ENCODE assay signal across 26 cellular contexts in genomic region chr10:88253120-88253519, GRCh38.
"Had no signal": no experiment of that assay in that cellular context is flagged by ENCODE, and none has a peak within 500 bp of the region (broad histone marks: within the 10 kb centered on the region; RNA-seq: fewer than 3 reads in every experiment).

No MANE protein-coding gene starts in this region.

- H3K36me3 ChIP-seq: breast epithelium, esophagus muscularis mucosa, left lung, right lobe of liver, upper lobe of left lung had no signal

- H3K27me3 ChIP-seq: breast epithelium, esophagus muscularis mucosa, foreskin keratinocyte, left lung, right lobe of liver, upper lobe of left lung had no signal

- DNase-seq: activated B cell treated with CpG ODN at 0.5 μM for 24 hours; activated CD4-positive, alpha-beta T cell treated with anti-CD3 and anti-CD28 coated beads, Interleukin-2, amount 50 U/mL, for 1 hour; activated CD8-positive, alpha-beta T cell treated with anti-CD3 and anti-CD28 coated beads for 36 hours; activated naive CD8-positive, alpha-beta T cell treated with anti-CD3 and anti-CD28 coated beads, Interleukin-2, amount 50 U/mL, for 24 hours; activated T-cell treated with anti-CD3 and anti-CD28 coated beads, Interleukin-2, amount 50 U/mL, for 4 hours; amygdala; dermis blood vessel endothelial cell; effector CD4-positive, alpha-beta T cell; foreskin keratinocyte; kidney glomerular epithelial cell; left lung; mesendoderm; posterior cingulate gyrus; right lobe of liver; small intestine; stimulated activated CD4-positive, alpha-beta T cell treated with anti-CD3 and anti-CD28 coated beads, Interleukin-4, amount 100 ng/mL, for 4 hours; stimulated activated CD8-positive, alpha-beta memory T cell treated with anti-CD3 and anti-CD28 coated beads, Interleukin-4, amount 100 ng/mL, for 48 hours; stimulated activated naive CD8-positive, alpha-beta T cell treated with anti-CD3 and anti-CD28 coated beads, Interleukin-15, amount 100 ng/mL, for 72 hours; substantia nigra; T-helper 17 cell; upper lobe of left lung had no signal

- H3K9me3 ChIP-seq: breast epithelium, esophagus muscularis mucosa, left lung, right lobe of liver, upper lobe of left lung had no signal

- H3K4me3 ChIP-seq: breast epithelium, esophagus muscularis mucosa, left lung, lung, right lobe of liver, upper lobe of left lung had no signal

- H3K4me1 ChIP-seq: foreskin keratinocyte, left lung, right lobe of liver, upper lobe of left lung had no signal

- H3K27ac ChIP-seq: foreskin keratinocyte, left lung, right lobe of liver had no signal

- ATAC-seq: activated CD8-positive, alpha-beta T cell treated with anti-CD3 and anti-CD28 coated beads for 36 hours; activated naive CD8-positive, alpha-beta T cell treated with anti-CD3 and anti-CD28 coated beads, Interleukin-2, amount 50 U/mL, for 24 hours; activated T-cell treated with anti-CD3 and anti-CD28 coated beads, Interleukin-2, amount 50 U/mL, for 4 hours; foreskin keratinocyte; natural killer cell treated with Interleukin-12 subunit alpha and Interleukin-12 subunit beta and Interleukin-15 and Interleukin-18, amount 100 ng/mL, for 72 hours; right lobe of liver; stimulated activated memory B cell treated with anti-CD40 and anti-IgM and Interleukin-4, amounts not matched to agents 10 μg/mL and 1 μg/mL and 100 μg/mL, for 72 hours; stimulated activated naive CD8-positive, alpha-beta T cell treated with anti-CD3 and anti-CD28 coated beads, Interleukin-15, amount 100 ng/mL, for 72 hours; T-helper 17 cell had no signal
